Comparison of ENCODE assay signal across 8 cellular contexts in genomic region chr2:20424300-20425290, GRCh38. TPM values are rescaled to one million over a fixed set of nuclear protein-coding genes. Genes with fewer than 3 reads are reported as not detected.
DNase-seq lines count a peak whose midpoint lies in the region; ATAC-seq and TF ChIP-seq lines count a peak whose summit lies in the region.

No MANE protein-coding gene starts in this region.

- no peak overlapping the region for H3K4me3 ChIP-seq in testis

- WGBS in testis, 2 donors = 81 to 85% methylated on average over 7 to 15 of the region's 15 CpGs

- TF ChIP-seq POLR2A in testis (IDR thresholded peaks at IDR 0.05) = no peak

- ATAC-seq in GM18498 (IDR thresholded peaks at IDR 0.05; ENCODE audit: unreplicated experiment) (peak; percentile 76), left colon (no peak)

- DNase-seq in H4 (ENCODE audit: low spot score) (peak; percentile 55), M059J (ENCODE audit: low read depth) (peak; percentile 93), amniotic epithelial cell (ENCODE audit: low read depth) (peak; percentile 99), left colon (peak; percentile 48 to 70), testis (peak; percentile 43), HPDE6-E6E7 (ENCODE audit: extremely low spot score) (no peak), retina (no peak)

- peaks cover 16% of the 10 kb centered on the region for H3K4me1 ChIP-seq in testis

- H3K36me3 ChIP-seq in testis (ENCODE audit: low read depth, missing control alignments) = no peaks in the 10 kb centered on the region

- intact Hi-C loops in left colon (cut with DNase I, micrococcal nuclease) (no loop called here), testis (cut with DNase I; ENCODE audit: low total_unique reads) (no loop called here)

- TF ChIP-seq CTCF in testis (IDR thresholded peaks at IDR 0.05) = no peak

- H3K27me3 ChIP-seq in testis = no peaks in the 10 kb centered on the region

- H3K27ac ChIP-seq in testis = peak overlapping the region; percentile 0 to 50

- H3K9me3 ChIP-seq in testis = no peaks in the 10 kb centered on the region

RNA-seq across cellular contexts. Expression of gene RHOB, which starts 22.3 kb away (rescaled TPM):
- total RNA-seq in H4 (2014; rRNA removed; shearing (Covaris generic)) = 11.7 and 12.6 TPM in 2 replicates
- 81.9 and 102 TPM in 2 replicates for total RNA-seq in M059J (2014; rRNA removed; shearing (Covaris generic))
- 100 to 1,000 TPM; 141 to 332 TPM for total RNA-seq in left colon
- total RNA-seq in testis = 100 to 1,000 TPM; 186 to 244 TPM
- 86.3 TPM for polyA plus RNA-seq in testis (ENCODE audit: insufficient read depth, low read depth, low replicate concordance)

Comparison
In these comparisons a context has a peak if more than half of its experiments do, and no peak if none do; other contexts are left out.
1. DNase-seq: peak in H4 (single experiment), M059J (single experiment), amniotic epithelial cell (single experiment), left colon (2 of 2) and testis (single experiment); none in HPDE6-E6E7 (single experiment) and retina (single experiment).